8 cellular contexts compared by ENCODE assay signal in the genomic region with DNA sequence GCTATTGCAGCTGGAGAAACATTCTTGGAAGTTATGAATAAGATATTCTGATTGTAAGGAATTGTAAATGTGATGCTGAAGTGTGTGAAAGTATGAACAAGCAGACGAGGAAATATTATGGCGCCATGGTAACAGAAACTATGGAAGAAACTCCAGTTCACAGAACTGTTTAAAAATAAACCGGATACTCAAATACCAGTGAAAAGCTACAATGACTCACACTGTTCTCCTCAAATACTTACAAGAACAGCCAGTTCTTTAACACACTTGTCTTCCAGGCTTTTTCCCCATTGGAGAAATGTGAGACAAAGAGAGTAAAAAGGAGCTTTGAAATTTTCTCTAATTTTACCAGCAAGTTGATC.
A peak's percentile ranks its signal among the peaks of the same experiment; 100 is the strongest.
DNase-seq lines count a peak whose midpoint lies in the region; ATAC-seq and TF ChIP-seq lines count a peak whose summit lies in the region.

No MANE protein-coding gene starts in this region.

- H3K9ac ChIP-seq in SK-N-MC (ENCODE audit: insufficient read length), result no peak overlapping the region

- H3K27ac ChIP-seq in SK-N-MC, result 0 out of 2 replicates have a peak overlapping the region, but pooled peaks have one; percentile 10

- H3K27me3 Mint-ChIP-seq in neural crest cell (ENCODE audit: low read depth), result no peaks in the 10 kb centered on the region

- peak overlapping the region; percentile 97 for H3K27ac Mint-ChIP-seq in neural crest cell (ENCODE audit: unreplicated experiment)

- peaks cover 3% of the 10 kb centered on the region for H3K36me3 Mint-ChIP-seq in neural crest cell (ENCODE audit: low read depth)

- H3K9me3 Mint-ChIP-seq in neural crest cell, result no peaks in the 10 kb centered on the region

- peaks cover 92% of the 10 kb centered on the region for H3K4me1 Mint-ChIP-seq in neural crest cell

- H3K4me3 ChIP-seq in GM06990 (replicated peaks; ENCODE audit: low read depth, low read length), result peak overlapping the region; percentile 52
- H3K4me3 ChIP-seq in SK-N-MC, result no peak overlapping the region
- H3K4me3 ChIP-seq in epithelial cell of proximal tubule (ENCODE audit: low read depth, low read length), result no peak overlapping the region

- DNase-seq in GM06990 (ENCODE audit: extremely low read depth, insufficient read length) (no peak), SK-N-MC (ENCODE audit: low read depth, low spot score) (no peak), epithelial cell of proximal tubule (ENCODE audit: low read depth) (peak; percentile 65), neural crest cell (ENCODE audit: low read depth, low spot score) (no peak), NCI-H69 (lab: John Stamatoyannopoulos, UW) (no peak), DMS 273 treated with DMSO at 0.1 percent for 48 hours (lab: John Stamatoyannopoulos, UW) (no peak)

- no peaks in the 10 kb centered on the region for H3K27me3 ChIP-seq in GM06990 (replicated peaks; ENCODE audit: control insufficient read depth, insufficient read depth, low read length)

- H3K9me3 ChIP-seq in SK-N-MC (ENCODE audit: low read depth, low read length), result no peaks in the 10 kb centered on the region

- peak overlapping the region; percentile 80 for H3K4me3 Mint-ChIP-seq in neural crest cell

- ATAC-seq in GM21423 (IDR thresholded peaks at IDR 0.05; ENCODE audit: unreplicated experiment) (no peak), HG02938 (IDR thresholded peaks at IDR 0.05; ENCODE audit: unreplicated experiment) (no peak)

- TF ChIP-seq CTCF in GM06990 (IDR thresholded peaks at IDR 0.05; ENCODE audit: insufficient read depth, low read length, poor library complexity, severe bottlenecking) (no peak), epithelial cell of proximal tubule (conservative IDR thresholded peaks at IDR 0.05; ENCODE audit: low read depth, low read length) (no peak), neural crest cell (conservative IDR thresholded peaks at IDR 0.05) (no peak)

- H3K36me3 ChIP-seq in GM06990 (ENCODE audit: control insufficient read depth, insufficient read depth, low read length) (no peaks in the 10 kb centered on the region; the same call in none of the 2 replicates), SK-N-MC (ENCODE audit: insufficient read depth, low read length) (no peaks in the 10 kb centered on the region)
